Comparison of ENCODE assay signal across 10 cellular contexts in the genomic region with DNA sequence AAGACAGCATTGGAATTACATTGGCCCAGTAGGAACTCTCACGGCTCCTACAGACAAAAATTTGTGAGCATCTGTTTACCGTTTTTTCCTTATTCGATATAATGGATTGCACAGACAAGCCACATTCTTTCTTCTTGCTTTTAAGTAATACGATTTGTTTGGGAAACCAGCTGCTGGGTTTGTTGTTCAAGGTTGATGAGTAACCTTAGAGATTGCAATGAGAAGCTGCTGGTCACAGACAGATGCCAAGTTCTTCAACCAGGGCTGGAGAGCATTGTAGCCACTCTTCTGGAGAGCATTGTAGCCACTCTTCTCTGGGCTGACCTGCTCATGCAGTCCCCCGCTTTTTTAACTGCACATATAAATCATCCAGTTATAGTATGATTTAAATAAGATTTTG. TPM values are rescaled to one million over a fixed set of nuclear protein-coding genes. Genes with fewer than 3 reads are reported as not detected.
DNase-seq lines count a peak whose midpoint lies in the region; ATAC-seq lines count a peak whose summit lies in the region.
"Had no signal": no experiment of that assay in that cellular context is flagged by ENCODE, and none has a peak within 500 bp of the region (broad histone marks: within the 10 kb centered on the region; RNA-seq: fewer than 3 reads in every experiment).

No MANE protein-coding gene starts in this region.

- H3K4me3 Mint-ChIP-seq in activated CD4-positive, alpha-beta T cell treated with anti-CD3 and anti-CD28 coated beads, Interleukin-2, amount 10 ng/mL, durations not matched to agents 24 days and 14 days, result peak overlapping the region; percentile 87
- peak overlapping the region; percentile 82 for H3K4me3 Mint-ChIP-seq in activated naive CD8-positive, alpha-beta T cell treated with anti-CD3 and anti-CD28 coated beads, Interleukin-2, amount 50 U/mL, for 24 hours
- peak overlapping the region; percentile 82 for H3K4me3 Mint-ChIP-seq in stimulated activated effector memory CD8-positive, alpha-beta T cell treated with anti-CD3 and anti-CD28 coated beads, Interleukin-12 subunit alpha, Interleukin-12 subunit beta, amount 100 ng/mL, for 72 hours

- no peaks in the 10 kb centered on the region for H3K36me3 ChIP-seq in effector memory CD4-positive, alpha-beta T cell (ENCODE audit: control insufficient read depth, insufficient read depth, low read length)
- H3K36me3 ChIP-seq: colonic mucosa had no signal

- ATAC-seq in activated naive CD8-positive, alpha-beta T cell treated with anti-CD3 and anti-CD28 coated beads, Interleukin-2, amount 50 U/mL, for 24 hours, result no peak
- ATAC-seq in stimulated activated effector memory CD8-positive, alpha-beta T cell treated with anti-CD3 and anti-CD28 coated beads, Interleukin-12 subunit alpha, Interleukin-12 subunit beta, amount 100 ng/mL, for 72 hours, result no peak
- no peak for ATAC-seq in HG03039 (IDR thresholded peaks at IDR 0.05; ENCODE audit: unreplicated experiment)
- ATAC-seq in GM18498 (IDR thresholded peaks at IDR 0.05; ENCODE audit: unreplicated experiment), result no peak

- peaks cover 40% of the 10 kb centered on the region for H3K27me3 Mint-ChIP-seq in activated CD4-positive, alpha-beta T cell treated with anti-CD3 and anti-CD28 coated beads, Interleukin-2, amount 10 ng/mL, durations not matched to agents 24 days and 14 days
- peaks cover 9% of the 10 kb centered on the region for H3K27me3 Mint-ChIP-seq in activated naive CD8-positive, alpha-beta T cell treated with anti-CD3 and anti-CD28 coated beads, Interleukin-2, amount 50 U/mL, for 24 hours

- intact Hi-C loops in activated CD4-positive, alpha-beta T cell treated with anti-CD3 and anti-CD28 coated beads, Interleukin-2, amount 10 ng/mL, durations not matched to agents 24 days and 14 days (cut with micrococcal nuclease), result loop anchor here (2.0 to 5.0 kb wide), 2 partner anchors 18 to 149 kb away; no protein-coding TSS in a partner anchor

- peaks cover 32% of the 10 kb centered on the region for H3K4me1 Mint-ChIP-seq in activated CD4-positive, alpha-beta T cell treated with anti-CD3 and anti-CD28 coated beads, Interleukin-2, amount 10 ng/mL, durations not matched to agents 24 days and 14 days
- H3K4me1 Mint-ChIP-seq in activated naive CD8-positive, alpha-beta T cell treated with anti-CD3 and anti-CD28 coated beads, Interleukin-2, amount 50 U/mL, for 24 hours, result peaks cover 26% of the 10 kb centered on the region
- peaks cover 27% of the 10 kb centered on the region for H3K4me1 Mint-ChIP-seq in stimulated activated effector memory CD8-positive, alpha-beta T cell treated with anti-CD3 and anti-CD28 coated beads, Interleukin-12 subunit alpha, Interleukin-12 subunit beta, amount 100 ng/mL, for 72 hours

- peaks cover 5% of the 10 kb centered on the region for H3K36me3 Mint-ChIP-seq in activated CD4-positive, alpha-beta T cell treated with anti-CD3 and anti-CD28 coated beads, Interleukin-2, amount 10 ng/mL, durations not matched to agents 24 days and 14 days (ENCODE audit: low read depth)
- H3K36me3 Mint-ChIP-seq in activated naive CD8-positive, alpha-beta T cell treated with anti-CD3 and anti-CD28 coated beads, Interleukin-2, amount 50 U/mL, for 24 hours (ENCODE audit: low read depth), result peaks cover 5% of the 10 kb centered on the region
- H3K36me3 Mint-ChIP-seq in stimulated activated effector memory CD8-positive, alpha-beta T cell treated with anti-CD3 and anti-CD28 coated beads, Interleukin-12 subunit alpha, Interleukin-12 subunit beta, amount 100 ng/mL, for 72 hours, result peaks cover 20% of the 10 kb centered on the region

- peaks cover 5% of the 10 kb centered on the region for H3K4me1 ChIP-seq in effector memory CD4-positive, alpha-beta T cell (ENCODE audit: control insufficient read depth, insufficient read depth, low read length, poor library complexity, severe bottlenecking)
- H3K4me1 ChIP-seq: colonic mucosa had no signal

- H3K27ac Mint-ChIP-seq in activated CD4-positive, alpha-beta T cell treated with anti-CD3 and anti-CD28 coated beads, Interleukin-2, amount 10 ng/mL, durations not matched to agents 24 days and 14 days, result no peak overlapping the region
- no peak overlapping the region for H3K27ac Mint-ChIP-seq in activated naive CD8-positive, alpha-beta T cell treated with anti-CD3 and anti-CD28 coated beads, Interleukin-2, amount 50 U/mL, for 24 hours
- H3K27ac Mint-ChIP-seq in stimulated activated effector memory CD8-positive, alpha-beta T cell treated with anti-CD3 and anti-CD28 coated beads, Interleukin-12 subunit alpha, Interleukin-12 subunit beta, amount 100 ng/mL, for 72 hours, result peak overlapping the region; percentile 94

- no peaks in the 10 kb centered on the region for H3K9me3 ChIP-seq in effector memory CD4-positive, alpha-beta T cell (ENCODE audit: control insufficient read depth, low read length)
- H3K9me3 ChIP-seq: colonic mucosa had no signal

- no peak overlapping the region for H3K4me3 ChIP-seq in effector memory CD4-positive, alpha-beta T cell (ENCODE audit: insufficient read depth, low read depth, low read length, poor library complexity, severe bottlenecking)

- H3K27me3 ChIP-seq in effector memory CD4-positive, alpha-beta T cell (replicated peaks; ENCODE audit: control insufficient read depth, insufficient read depth, low read length, poor library complexity, severe bottlenecking), result no peaks in the 10 kb centered on the region
- H3K27me3 ChIP-seq: colonic mucosa had no signal

- no peak for DNase-seq in activated CD4-positive, alpha-beta T cell treated with anti-CD3 and anti-CD28 coated beads, Interleukin-2, amount 10 ng/mL, durations not matched to agents 24 days and 14 days
- no peak for DNase-seq in activated CD4-positive, alpha-beta T cell treated with anti-CD3 and anti-CD28 coated beads for 4 hours
- no peak for DNase-seq in activated naive CD8-positive, alpha-beta T cell treated with anti-CD3 and anti-CD28 coated beads, Interleukin-2, amount 50 U/mL, for 24 hours
- peak; percentile 24 for DNase-seq in inferior parietal cortex (ENCODE audit: extremely low spot score)
- no peak for DNase-seq in stimulated activated effector memory CD8-positive, alpha-beta T cell treated with anti-CD3 and anti-CD28 coated beads, Interleukin-12 subunit alpha, Interleukin-12 subunit beta, amount 100 ng/mL, for 72 hours (ENCODE audit: low spot score in 2 of 2)
- no peak for DNase-seq in effector memory CD4-positive, alpha-beta T cell
- DNase-seq: colonic mucosa, NCI-H345 had no signal

- H3K9me3 Mint-ChIP-seq in activated CD4-positive, alpha-beta T cell treated with anti-CD3 and anti-CD28 coated beads, Interleukin-2, amount 10 ng/mL, durations not matched to agents 24 days and 14 days, result no peaks in the 10 kb centered on the region
- H3K9me3 Mint-ChIP-seq in activated naive CD8-positive, alpha-beta T cell treated with anti-CD3 and anti-CD28 coated beads, Interleukin-2, amount 50 U/mL, for 24 hours, result no peaks in the 10 kb centered on the region
- H3K9me3 Mint-ChIP-seq in stimulated activated effector memory CD8-positive, alpha-beta T cell treated with anti-CD3 and anti-CD28 coated beads, Interleukin-12 subunit alpha, Interleukin-12 subunit beta, amount 100 ng/mL, for 72 hours, result no peaks in the 10 kb centered on the region

- no peak overlapping the region for H3K27ac ChIP-seq in effector memory CD4-positive, alpha-beta T cell (ENCODE audit: insufficient read depth, low read length, poor library complexity, severe bottlenecking)

RNA-seq across cellular contexts. Expression of a gene that starts 1.4 kb away (rescaled TPM):
- total RNA-seq in activated CD4-positive, alpha-beta T cell treated with anti-CD3 and anti-CD28 coated beads, Interleukin-2, amount 10 ng/mL, durations not matched to agents 24 days and 14 days, result 42.2 and 44.2 TPM in 2 replicates

RNA-seq across cellular contexts. Expression of a gene that starts 26.8 kb away (rescaled TPM):
- 23.1 and 24.4 TPM in 2 replicates for total RNA-seq in activated CD4-positive, alpha-beta T cell treated with anti-CD3 and anti-CD28 coated beads, Interleukin-2, amount 10 ng/mL, durations not matched to agents 24 days and 14 days
